ENCODE assay signal across 2 cellular contexts in genomic region chr11:61812736-61813411, GRCh38.
TF ChIP-seq lines count a peak whose summit lies in the region.

No MANE protein-coding gene starts in this region.

TF ChIP-seq in IMR-90, 13 proteins besides CTCF, POLR2A, EP300 and RAD21:
- TF ChIP-seq NFE2L2 (IDR thresholded peaks at IDR 0.05; ENCODE audit: low read depth, low read length) = no peak
- no peak for TF ChIP-seq ELK1 (IDR thresholded peaks at IDR 0.05; ENCODE audit: borderline replicate concordance, low read depth, low read length)
- peak; percentile 75 for TF ChIP-seq CEBPB (IDR thresholded peaks at IDR 0.05; ENCODE audit: low read depth, low read length)

TF ChIP-seq in H1, 55 proteins besides CTCF, POLR2A, EP300 and RAD21:
- TF ChIP-seq E2F6 (IDR thresholded peaks at IDR 0.05) (no peak), TAF7 (optimal IDR thresholded peaks at IDR 0.05; ENCODE audit: borderline replicate concordance, low read depth, low read length) (no peak), HDAC2 (IDR thresholded peaks at IDR 0.05; ENCODE audit: borderline replicate concordance in 1 of 2, low read depth in 2 of 2, low read length in 2 of 2) (no peak), POLR2AphosphoS5 (IDR thresholded peaks at IDR 0.05; ENCODE audit: low read depth, low read length) (no peak; the same call in 1 of the 2 replicates), CHD2 (IDR thresholded peaks at IDR 0.05; ENCODE audit: low read length) (no peak), SIX5 (IDR thresholded peaks at IDR 0.05; ENCODE audit: low read depth, low read length) (no peak), RXRA (IDR thresholded peaks at IDR 0.05; ENCODE audit: insufficient read depth, low read depth, low read length) (no peak), SP4 (IDR thresholded peaks at IDR 0.05; ENCODE audit: low read length) (no peak), SP1 (IDR thresholded peaks at IDR 0.05; ENCODE audit: low read depth, low read length) (no peak), NRF1 (IDR thresholded peaks at IDR 0.05; ENCODE audit: low read depth, low read length) (no peak), CHD1 (IDR thresholded peaks at IDR 0.05; ENCODE audit: low read depth, low read length) (no peak), RNF2 (IDR thresholded peaks at IDR 0.05; ENCODE audit: borderline replicate concordance, low read depth, low read length, missing control alignments, poor library complexity, severe bottlenecking) (no peak), JUN (IDR thresholded peaks at IDR 0.05; ENCODE audit: low read depth, low read length) (no peak), GABPA (IDR thresholded peaks at IDR 0.05; ENCODE audit: borderline replicate concordance, insufficient read depth, low read length) (no peak), BCL11A (IDR thresholded peaks at IDR 0.05; ENCODE audit: low read depth in 2 of 2, low read length in 2 of 2) (no peak), SIRT6 (IDR thresholded peaks at IDR 0.05; ENCODE audit: low read length) (no peak), KDM4A (IDR thresholded peaks at IDR 0.05; ENCODE audit: low read depth, low read length, severe bottlenecking) (no peak), NANOG (IDR thresholded peaks at IDR 0.05; ENCODE audit: insufficient read depth, low read depth, low read length, poor library complexity, severe bottlenecking) (no peak), CHD7 (IDR thresholded peaks at IDR 0.05; ENCODE audit: insufficient replicate concordance, low read length) (no peak)
